In genomic region chr1:53860967-53861411, GRCh38 we compare ENCODE assay signal across 8 cellular contexts. TPM values are rescaled to one million over a fixed set of nuclear protein-coding genes. Genes with fewer than 3 reads are reported as not detected.
A peak's percentile ranks its signal among the peaks of the same experiment; 100 is the strongest.
DNase-seq lines count a peak whose midpoint lies in the region; ATAC-seq and TF ChIP-seq lines count a peak whose summit lies in the region.

No MANE protein-coding gene starts in this region.

- no peaks in the 10 kb centered on the region for H3K27me3 Mint-ChIP-seq in activated CD8-positive, alpha-beta memory T cell treated with anti-CD3 and anti-CD28 coated beads, Interleukin-2, amount 10 ng/mL, durations not matched to agents 7 days and 5 days
- no peaks in the 10 kb centered on the region for H3K27me3 Mint-ChIP-seq in neural crest cell (ENCODE audit: low read depth)

- H3K27ac Mint-ChIP-seq in activated CD8-positive, alpha-beta memory T cell treated with anti-CD3 and anti-CD28 coated beads, Interleukin-2, amount 10 ng/mL, durations not matched to agents 7 days and 5 days, result no peak overlapping the region
- no peak overlapping the region for H3K27ac Mint-ChIP-seq in neural crest cell (ENCODE audit: unreplicated experiment)

- H3K9me3 Mint-ChIP-seq in activated CD8-positive, alpha-beta memory T cell treated with anti-CD3 and anti-CD28 coated beads, Interleukin-2, amount 10 ng/mL, durations not matched to agents 7 days and 5 days (ENCODE audit: low read depth), result no peaks in the 10 kb centered on the region
- no peaks in the 10 kb centered on the region for H3K9me3 Mint-ChIP-seq in neural crest cell

- peak; percentile 87 for TF ChIP-seq CTCF in neural crest cell (conservative IDR thresholded peaks at IDR 0.05)

- CTCF ChIA-PET in activated CD8-positive, alpha-beta memory T cell treated with anti-CD3 and anti-CD28 coated beads, Interleukin-2, amount 10 ng/mL, durations not matched to agents 7 days and 5 days (lab: Charles Lee), result interaction anchor here (0.7 to 6.0 kb wide), 48 partner anchors 8 to 940 kb away, joined by 3 to 82 read pairs (median 4); partner anchors contain the start of genes IFT25, LRRC42, NDC1 and TMEM59

- H3K36me3 Mint-ChIP-seq in activated CD8-positive, alpha-beta memory T cell treated with anti-CD3 and anti-CD28 coated beads, Interleukin-2, amount 10 ng/mL, durations not matched to agents 7 days and 5 days, result no peaks in the 10 kb centered on the region
- H3K36me3 Mint-ChIP-seq in neural crest cell (ENCODE audit: low read depth), result no peaks in the 10 kb centered on the region

- ATAC-seq in HG03108 (IDR thresholded peaks at IDR 0.05; ENCODE audit: unreplicated experiment), result peak; percentile 61
- peak; percentile 81 for ATAC-seq in activated CD8-positive, alpha-beta memory T cell treated with anti-CD3 and anti-CD28 coated beads, Interleukin-2, amount 10 ng/mL, durations not matched to agents 7 days and 5 days
- ATAC-seq in GM18858 (IDR thresholded peaks at IDR 0.05; ENCODE audit: unreplicated experiment), result no peak
- no peak for ATAC-seq in GM21737 (IDR thresholded peaks at IDR 0.05; ENCODE audit: unreplicated experiment)

- H3K4me1 Mint-ChIP-seq in activated CD8-positive, alpha-beta memory T cell treated with anti-CD3 and anti-CD28 coated beads, Interleukin-2, amount 10 ng/mL, durations not matched to agents 7 days and 5 days, result no peaks in the 10 kb centered on the region
- no peaks in the 10 kb centered on the region for H3K4me1 Mint-ChIP-seq in neural crest cell

- peak; percentile 9 for DNase-seq in DMS153 (lab: John Stamatoyannopoulos, UW)
- DNase-seq in NCI-H748 treated with DMSO at 0.1 percent for 48 hours (lab: John Stamatoyannopoulos, UW), result peak; percentile 46
- peak; percentile 55 for DNase-seq in activated CD8-positive, alpha-beta memory T cell treated with anti-CD3 and anti-CD28 coated beads, Interleukin-2, amount 10 ng/mL, durations not matched to agents 7 days and 5 days
- peak; percentile 18 for DNase-seq in fibroblast of gingiva (ENCODE audit: low read depth)
- peak; percentile 46 for DNase-seq in neural crest cell (ENCODE audit: low read depth, low spot score)

- H3K4me3 Mint-ChIP-seq in activated CD8-positive, alpha-beta memory T cell treated with anti-CD3 and anti-CD28 coated beads, Interleukin-2, amount 10 ng/mL, durations not matched to agents 7 days and 5 days, result no peak overlapping the region
- no peak overlapping the region for H3K4me3 Mint-ChIP-seq in neural crest cell

RNA-seq across cellular contexts. Expression of gene NDC1, which starts 22.9 kb away (rescaled TPM):
- total RNA-seq in activated CD8-positive, alpha-beta memory T cell treated with anti-CD3 and anti-CD28 coated beads, Interleukin-2, amount 10 ng/mL, durations not matched to agents 7 days and 5 days, result 10 to 100 TPM; 26.1 to 35.5 TPM
- total RNA-seq in neural crest cell, result 45.6 and 47.3 TPM in 2 replicates

RNA-seq across cellular contexts. Expression of gene YIPF1, which starts 28.6 kb away (rescaled TPM):
- 10 to 100 TPM; 17.2 to 18.0 TPM for total RNA-seq in activated CD8-positive, alpha-beta memory T cell treated with anti-CD3 and anti-CD28 coated beads, Interleukin-2, amount 10 ng/mL, durations not matched to agents 7 days and 5 days
- 22.2 and 25.7 TPM in 2 replicates for total RNA-seq in neural crest cell

RNA-seq across cellular contexts. Expression of gene DIO1, which starts 33.0 kb away (rescaled TPM):
- not detected for total RNA-seq in activated CD8-positive, alpha-beta memory T cell treated with anti-CD3 and anti-CD28 coated beads, Interleukin-2, amount 10 ng/mL, durations not matched to agents 7 days and 5 days
- not detected in 2 replicates for total RNA-seq in neural crest cell

Comparison
In these comparisons a context has a peak if more than half of its experiments do, and no peak if none do; other contexts are left out.
1. ATAC-seq: peak in HG03108 (single experiment) and activated CD8-positive, alpha-beta memory T cell treated with anti-CD3 and anti-CD28 coated beads, Interleukin-2, amount 10 ng/mL, durations not matched to agents 7 days and 5 days (single experiment); none in GM18858 (single experiment) and GM21737 (single experiment).
2. Peak in every context shown above with its lines, with median percentiles within 50 percentile points of each other: DNase-seq.